ENCODE assay signal across 16 cellular contexts in the genomic region with DNA sequence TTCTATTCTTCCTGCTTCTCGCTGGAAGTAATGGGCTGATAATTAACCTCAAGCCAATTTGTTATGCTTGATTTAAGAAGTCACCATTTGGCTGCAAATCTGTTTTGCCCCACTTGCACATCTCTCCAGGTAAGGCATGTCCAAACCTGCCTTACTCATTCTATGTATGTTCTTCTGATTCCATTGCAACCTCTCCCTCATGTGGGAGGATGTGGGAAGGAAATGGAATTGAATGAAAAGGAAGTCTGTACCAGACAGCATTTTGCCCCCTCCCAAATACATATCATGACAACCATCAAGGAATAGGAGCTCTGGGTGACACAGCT.
DNase-seq lines count a peak whose midpoint lies in the region; ATAC-seq, FAIRE-seq and TF ChIP-seq lines count a peak whose summit lies in the region.
"Had no signal": no experiment of that assay in that cellular context is flagged by ENCODE, and none has a peak within 500 bp of the region (broad histone marks: within the 10 kb centered on the region; RNA-seq: fewer than 3 reads in every experiment).

No MANE protein-coding gene starts in this region.

- H3K9me3 ChIP-seq in OCI-LY3 (ENCODE audit: insufficient read depth, low read length) (no peaks in the 10 kb centered on the region), kidney (ENCODE audit: control insufficient read depth in 1 of 2, low read length in 2 of 2) (no peaks in the 10 kb centered on the region)
- H3K9me3 ChIP-seq: SJCRH30 had no signal

- H4K20me1 ChIP-seq in OCI-LY3 (ENCODE audit: insufficient read depth, low read length) = no peaks in the 10 kb centered on the region

- H3K79me2 ChIP-seq in OCI-LY3 (ENCODE audit: low read length) = no peaks in the 10 kb centered on the region

- H3K4me1 ChIP-seq in OCI-LY3 (ENCODE audit: low read length) (peaks cover 6% of the 10 kb centered on the region), foreskin keratinocyte (peaks cover 14% of the 10 kb centered on the region), kidney (ENCODE audit: control insufficient read depth in 1 of 2, insufficient read depth in 1 of 2, low read depth in 1 of 2, low read length in 2 of 2) (no peaks in the 10 kb centered on the region)
- H3K4me1 ChIP-seq: HAP-1, SJCRH30 had no signal

- no peak overlapping the region for H3K27ac ChIP-seq in OCI-LY3 (ENCODE audit: low read length)
- no peak overlapping the region for H3K27ac ChIP-seq in foreskin keratinocyte
- H3K27ac ChIP-seq in kidney (ENCODE audit: low read depth in 2 of 2, low read length in 2 of 2) = no peak overlapping the region
- H3K27ac ChIP-seq: KMS-11, SJCRH30 had no signal

- H3K27me3 ChIP-seq in OCI-LY3 (ENCODE audit: low read depth, low read length) (peaks cover 13% of the 10 kb centered on the region), foreskin keratinocyte (no peaks in the 10 kb centered on the region)
- H3K27me3 ChIP-seq: MG63, SJCRH30 had no signal

- intact Hi-C loops in kidney (cut with DNase I) = no loop called here

- no peak overlapping the region for H3K4me3 ChIP-seq in OCI-LY3 (ENCODE audit: low read length)
- H3K4me3 ChIP-seq in kidney (ENCODE audit: low read length in 2 of 2) = no peak overlapping the region
- H3K4me3 ChIP-seq: HAP-1, MG63, SJCRH30 had no signal

- H3K36me3 ChIP-seq in OCI-LY3 (replicated peaks; ENCODE audit: low read depth, low read length) = no peaks in the 10 kb centered on the region
- no peaks in the 10 kb centered on the region for H3K36me3 ChIP-seq in kidney (ENCODE audit: control insufficient read depth in 1 of 2, insufficient read depth in 2 of 2, low read length in 2 of 2)
- H3K36me3 ChIP-seq: HAP-1, MG63, SJCRH30 had no signal

- 0 out of 2 replicates have a peak overlapping the region, but pooled peaks have one; percentile 15 for H3K4me2 ChIP-seq in OCI-LY3 (ENCODE audit: low read length)
- H3K4me2 ChIP-seq: KMS-11 had no signal

- no peak for FAIRE-seq in kidney (lab: Jason Lieb, UNC)
- FAIRE-seq: D721Med had no signal

- H2AFZ ChIP-seq in OCI-LY3 (ENCODE audit: low read depth, low read length) = no peak overlapping the region

- H3K9ac ChIP-seq in OCI-LY3 (ENCODE audit: low read length) = no peak overlapping the region
- no peak overlapping the region for H3K9ac ChIP-seq in kidney (ENCODE audit: low read length in 2 of 2)
- H3K9ac ChIP-seq: KMS-11 had no signal

- peak; percentile 21 for ATAC-seq in GM18907 (IDR thresholded peaks at IDR 0.05; ENCODE audit: unreplicated experiment)
- peak; percentile 32 for ATAC-seq in HG03175 (IDR thresholded peaks at IDR 0.05; ENCODE audit: unreplicated experiment)
- ATAC-seq in foreskin keratinocyte = peak; percentile 78
- ATAC-seq in HG02938 (IDR thresholded peaks at IDR 0.05; ENCODE audit: unreplicated experiment) = no peak
- ATAC-seq: CD8-positive, alpha-beta T cell had no signal

- DNase-seq in foreskin keratinocyte (peak; percentile 66 to 80), NCI-H146 (lab: John Stamatoyannopoulos, UW) (no peak), kidney (no peak)
- no peak for DNase-seq in activated CD8-positive, alpha-beta memory T cell treated with anti-CD3 and anti-CD28 coated beads, Interleukin-2, amount 50 U/mL, for 4 hours
- DNase-seq: GF-D8, MG63, NCI-H774 had no signal

- TF ChIP-seq CTCF in OCI-LY3 (IDR thresholded peaks at IDR 0.05; ENCODE audit: low read depth, low read length) (no peak), foreskin keratinocyte (conservative IDR thresholded peaks at IDR 0.05) (no peak), kidney (IDR thresholded peaks at IDR 0.05; ENCODE audit: borderline replicate concordance, extremely low read depth, insufficient read depth) (no peak)

Comparison
In these comparisons a context has a peak if more than half of its experiments do, and no peak if none do; other contexts are left out.
1. DNase-seq: peak in foreskin keratinocyte (2 of 2); none in NCI-H146 (single experiment), activated CD8-positive, alpha-beta memory T cell treated with anti-CD3 and anti-CD28 coated beads, Interleukin-2, amount 50 U/mL, for 4 hours (single experiment) and kidney (single experiment).